9 cellular contexts compared by ENCODE assay signal in genomic region chr6:166005846-166006592, GRCh38.
A peak's percentile ranks its signal among the peaks of the same experiment; 100 is the strongest.
DNase-seq lines count a peak whose midpoint lies in the region; ATAC-seq and TF ChIP-seq lines count a peak whose summit lies in the region.
"Had no signal": no experiment of that assay in that cellular context is flagged by ENCODE, and none has a peak within 500 bp of the region (broad histone marks: within the 10 kb centered on the region; RNA-seq: fewer than 3 reads in every experiment).

No MANE protein-coding gene starts in this region.

- POLR2A ChIA-PET in activated CD4-positive, alpha-beta T cell treated with anti-CD3 and anti-CD28 coated beads, Interleukin-2, amount 10 ng/mL, durations not matched to agents 7 days and 5 days (lab: Charles Lee), result no interaction called here

- H3K36me3 Mint-ChIP-seq in activated CD4-positive, alpha-beta T cell treated with anti-CD3 and anti-CD28 coated beads, Interleukin-2, amount 10 ng/mL, durations not matched to agents 24 days and 14 days (ENCODE audit: low read depth), result no peaks in the 10 kb centered on the region
- peaks cover 3% of the 10 kb centered on the region for H3K36me3 Mint-ChIP-seq in activated CD4-positive, alpha-beta T cell treated with anti-CD3 and anti-CD28 coated beads, Interleukin-2, amount 10 ng/mL, durations not matched to agents 7 days and 5 days (ENCODE audit: low read depth)
- H3K36me3 Mint-ChIP-seq: CD4-positive, CD25-positive, alpha-beta regulatory T cell had no signal

- H3K4me3 Mint-ChIP-seq in activated CD4-positive, alpha-beta T cell treated with anti-CD3 and anti-CD28 coated beads, Interleukin-2, amount 10 ng/mL, durations not matched to agents 24 days and 14 days, result no peak overlapping the region
- no peak overlapping the region for H3K4me3 Mint-ChIP-seq in activated CD4-positive, alpha-beta T cell treated with anti-CD3 and anti-CD28 coated beads, Interleukin-2, amount 10 ng/mL, durations not matched to agents 7 days and 5 days
- H3K4me3 Mint-ChIP-seq: CD4-positive, CD25-positive, alpha-beta regulatory T cell had no signal

- H3K27ac ChIP-seq in lung (ENCODE audit: low read depth in 1 of 2, low read length in 1 of 2) (no peak overlapping the region), upper lobe of right lung (no peak overlapping the region)

- peaks cover 10% of the 10 kb centered on the region for H3K27me3 ChIP-seq in lung (ENCODE audit: control insufficient read depth, insufficient read depth)
- peaks cover 60% of the 10 kb centered on the region for H3K27me3 ChIP-seq in upper lobe of right lung

- no peaks in the 10 kb centered on the region for H3K9me3 Mint-ChIP-seq in activated CD4-positive, alpha-beta T cell treated with anti-CD3 and anti-CD28 coated beads, Interleukin-2, amount 10 ng/mL, durations not matched to agents 24 days and 14 days
- no peaks in the 10 kb centered on the region for H3K9me3 Mint-ChIP-seq in activated CD4-positive, alpha-beta T cell treated with anti-CD3 and anti-CD28 coated beads, Interleukin-2, amount 10 ng/mL, durations not matched to agents 7 days and 5 days

- H3K27ac Mint-ChIP-seq in activated CD4-positive, alpha-beta T cell treated with anti-CD3 and anti-CD28 coated beads, Interleukin-2, amount 10 ng/mL, durations not matched to agents 24 days and 14 days, result no peak overlapping the region
- H3K27ac Mint-ChIP-seq in activated CD4-positive, alpha-beta T cell treated with anti-CD3 and anti-CD28 coated beads, Interleukin-2, amount 10 ng/mL, durations not matched to agents 7 days and 5 days, result no peak overlapping the region
- H3K27ac Mint-ChIP-seq: CD4-positive, CD25-positive, alpha-beta regulatory T cell had no signal

- H3K9me3 ChIP-seq in lung (ENCODE audit: control insufficient read depth in 2 of 2, insufficient read depth in 1 of 2, low read length in 1 of 2) (peaks cover 0 to 7% of the 10 kb centered on the region in 2 donors), upper lobe of right lung (no peaks in the 10 kb centered on the region)

- H3K36me3 ChIP-seq in lung (ENCODE audit: control insufficient read depth in 2 of 2, insufficient read depth in 2 of 2, low read length in 2 of 2) (no peaks in the 10 kb centered on the region), upper lobe of right lung (no peaks in the 10 kb centered on the region)

- peaks cover 53% of the 10 kb centered on the region for H3K27me3 Mint-ChIP-seq in activated CD4-positive, alpha-beta T cell treated with anti-CD3 and anti-CD28 coated beads, Interleukin-2, amount 10 ng/mL, durations not matched to agents 24 days and 14 days
- peaks cover 53% of the 10 kb centered on the region for H3K27me3 Mint-ChIP-seq in activated CD4-positive, alpha-beta T cell treated with anti-CD3 and anti-CD28 coated beads, Interleukin-2, amount 10 ng/mL, durations not matched to agents 7 days and 5 days

- ATAC-seq in lung (ENCODE audit: insufficient read depth, low FRiP score), result peak; percentile 54
- ATAC-seq in upper lobe of right lung, result peak; percentile 56

- H3K4me1 Mint-ChIP-seq in activated CD4-positive, alpha-beta T cell treated with anti-CD3 and anti-CD28 coated beads, Interleukin-2, amount 10 ng/mL, durations not matched to agents 24 days and 14 days, result no peaks in the 10 kb centered on the region
- H3K4me1 Mint-ChIP-seq in activated CD4-positive, alpha-beta T cell treated with anti-CD3 and anti-CD28 coated beads, Interleukin-2, amount 10 ng/mL, durations not matched to agents 7 days and 5 days, result no peaks in the 10 kb centered on the region

- H3K4me3 ChIP-seq in lung (no peak overlapping the region), upper lobe of right lung (peak overlapping the region; percentile 19)

- TF ChIP-seq CTCF in lung (IDR thresholded peaks at IDR 0.05; ENCODE audit: control extremely low read depth, extremely low read depth), result no peak
- no peak for TF ChIP-seq CTCF in upper lobe of right lung (IDR thresholded peaks at IDR 0.05)

- 0 to 2% methylated on average over 34 to 43 of the region's 43 CpGs for WGBS in lung, 2 donors

- intact Hi-C loops in activated CD4-positive, alpha-beta T cell treated with anti-CD3 and anti-CD28 coated beads, Interleukin-2, amount 10 ng/mL, durations not matched to agents 24 days and 14 days (cut with micrococcal nuclease), result loop anchor here (5.0 kb wide), 2 partner anchors 161 to 344 kb away; partner anchors contain the start of genes PDE10A and TBXT
- intact Hi-C loops in upper lobe of right lung (cut with DNase I), result no loop called here

- H3K4me1 ChIP-seq in lung (ENCODE audit: control insufficient read depth in 2 of 2, insufficient read depth in 2 of 2, low read length in 2 of 2), result peaks cover 3 to 4% of the 10 kb centered on the region in 2 donors
- peaks cover 7% of the 10 kb centered on the region for H3K4me1 ChIP-seq in upper lobe of right lung

- peak; percentile 32 for DNase-seq in activated CD4-positive, alpha-beta T cell treated with anti-CD3 and anti-CD28 coated beads, Interleukin-2, amount 10 ng/mL, durations not matched to agents 24 days and 14 days
- no peak for DNase-seq in activated CD4-positive, alpha-beta T cell treated with anti-CD3 and anti-CD28 coated beads for 48 hours
- DNase-seq in cerebellar nuclear complex (lab: John Stamatoyannopoulos, UW) (peak; percentile 36 to 66), lung (ENCODE audit: low spot score) (no peak), upper lobe of right lung (no peak), KG1 (lab: John Stamatoyannopoulos, UW) (no peak)
- no peak for DNase-seq in stimulated activated CD4-positive, alpha-beta T cell treated with anti-CD3 and anti-CD28 coated beads, Interleukin-12 subunit alpha, Interleukin-12 subunit beta, amount 100 ng/mL, for 4 hours
- DNase-seq in activated CD4-positive, alpha-beta T cell treated with anti-CD3 and anti-CD28 coated beads, Interleukin-2, amount 10 ng/mL, durations not matched to agents 7 days and 5 days, result no peak
- DNase-seq: CD4-positive, CD25-positive, alpha-beta regulatory T cell had no signal

- CTCF ChIA-PET in activated CD4-positive, alpha-beta T cell treated with anti-CD3 and anti-CD28 coated beads, Interleukin-2, amount 10 ng/mL, durations not matched to agents 7 days and 5 days (lab: Charles Lee), result no interaction called here

Comparison
In these comparisons a context has a peak if more than half of its experiments do, and no peak if none do; other contexts are left out.
1. DNase-seq: peak in activated CD4-positive, alpha-beta T cell treated with anti-CD3 and anti-CD28 coated beads, Interleukin-2, amount 10 ng/mL, durations not matched to agents 24 days and 14 days (single experiment) and cerebellar nuclear complex (2 of 2); none in activated CD4-positive, alpha-beta T cell treated with anti-CD3 and anti-CD28 coated beads for 48 hours (single experiment), lung (single experiment), upper lobe of right lung (single experiment), stimulated activated CD4-positive, alpha-beta T cell treated with anti-CD3 and anti-CD28 coated beads, Interleukin-12 subunit alpha, Interleukin-12 subunit beta, amount 100 ng/mL, for 4 hours (single experiment), KG1 (single experiment) and activated CD4-positive, alpha-beta T cell treated with anti-CD3 and anti-CD28 coated beads, Interleukin-2, amount 10 ng/mL, durations not matched to agents 7 days and 5 days (single experiment).